In the genomic region with DNA sequence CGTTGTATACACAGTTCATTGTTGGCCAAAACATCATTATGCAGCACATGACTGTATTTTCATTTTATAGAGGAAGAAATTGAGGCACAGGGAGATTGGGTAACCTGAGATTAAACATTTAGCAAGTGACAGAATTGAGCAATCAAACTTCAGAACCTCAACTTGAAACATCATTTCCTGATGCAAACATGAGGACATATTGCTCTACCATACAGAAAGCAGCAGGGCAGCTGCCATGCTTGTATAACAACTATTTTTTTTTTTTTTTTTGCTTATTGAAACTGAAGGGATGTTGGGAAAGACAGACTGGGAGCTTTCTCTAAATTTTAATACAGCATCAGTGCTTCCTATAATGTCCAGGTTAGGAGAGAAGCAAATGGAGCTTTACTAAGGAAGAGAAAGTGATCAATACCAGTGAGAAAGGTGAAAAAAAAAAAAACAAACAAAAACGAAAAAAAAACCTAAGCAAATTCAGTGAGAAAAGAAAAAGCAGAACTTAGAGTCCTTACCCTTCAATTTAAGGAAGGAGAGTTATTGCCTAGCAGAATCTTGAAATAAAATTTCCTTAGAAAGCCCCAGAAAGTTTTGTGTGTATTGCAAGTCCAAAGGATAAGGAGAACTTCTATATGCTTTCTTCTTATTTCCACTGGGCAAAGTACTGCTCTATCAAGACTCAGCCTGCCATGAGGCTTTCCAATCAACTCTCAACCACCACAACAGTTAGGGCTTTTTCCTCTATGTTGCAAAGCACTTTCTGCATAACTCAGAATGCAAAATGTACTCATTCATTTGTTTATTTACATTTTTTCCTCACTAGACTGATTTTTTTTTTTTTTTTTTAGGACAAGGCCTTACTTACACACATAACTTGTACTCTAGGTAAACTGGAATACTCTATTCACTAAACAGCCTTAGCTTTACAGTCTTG, we compare ENCODE assay signal across 15 cellular contexts. TPM values are rescaled to one million over a fixed set of nuclear protein-coding genes. Genes with fewer than 3 reads are reported as not detected.
DNase-seq lines count a peak whose midpoint lies in the region; ATAC-seq and TF ChIP-seq lines count a peak whose summit lies in the region.
"Had no signal": no experiment of that assay in that cellular context is flagged by ENCODE, and none has a peak within 500 bp of the region (broad histone marks: within the 10 kb centered on the region; RNA-seq: fewer than 3 reads in every experiment).

No MANE protein-coding gene starts in this region.

- H3K27me3 Mint-ChIP-seq in H9 (ENCODE audit: low read depth), result no peaks in the 10 kb centered on the region
- H3K27me3 Mint-ChIP-seq in T-helper 17 cell, result no peaks in the 10 kb centered on the region
- no peaks in the 10 kb centered on the region for H3K27me3 Mint-ChIP-seq in naive B cell

- no CpG with 5 or more reads among the region's 2 CpGs for WGBS in H9 (ENCODE audit: extremely low coverage, insufficient read length, low lambda C conversion rate)

- H4K20me1 ChIP-seq in DOHH2 (ENCODE audit: control insufficient read depth, insufficient read depth, low read depth, low read length) (peaks cover 5% of the 10 kb centered on the region; the same call in 1 of the 2 replicates), H9 (ENCODE audit: control insufficient read depth, insufficient read depth, insufficient read length) (no peaks in the 10 kb centered on the region)

- no peak overlapping the region for H3K4me3 Mint-ChIP-seq in H9
- peak overlapping the region; percentile 46 for H3K4me3 Mint-ChIP-seq in T-helper 17 cell
- peak overlapping the region in 7 of 8 donors; percentile 5 to 80 (median 42) for H3K4me3 Mint-ChIP-seq in naive B cell
- H3K4me3 Mint-ChIP-seq: GM23338, neural crest cell had no signal

- H3K9me3 Mint-ChIP-seq in H9 (peaks cover 4 to 6% of the 10 kb centered on the region in 2 experiments; a peak in 3 of 5 replicates), naive B cell (peaks cover 0 to 30% (median 15%) of the 10 kb centered on the region in 7 donors)

- no peaks in the 10 kb centered on the region for H3K23me2 ChIP-seq in H9 (ENCODE audit: insufficient read length, low read depth, low read length, poor library complexity, severe bottlenecking)

- H2BK5ac ChIP-seq in H9 (ENCODE audit: insufficient read length, low read length), result no peak overlapping the region

- H3K4me2 ChIP-seq in DOHH2 (ENCODE audit: low read length) (peak overlapping the region; percentile 9; the same call in 1 of the 2 replicates), H9 (ENCODE audit: insufficient read depth, insufficient read length, low read length) (no peak overlapping the region)
- H3K4me2 ChIP-seq: GM23338, smooth muscle cell had no signal

- no peak overlapping the region for H3K23ac ChIP-seq in H9 (ENCODE audit: insufficient read length, low read depth, low read length)

- H3K4me3 ChIP-seq in DOHH2 (ENCODE audit: low read length), result no peak overlapping the region
- H3K4me3 ChIP-seq: GM23338, SJCRH30, smooth muscle cell had no signal

- H3K9me3 ChIP-seq in DOHH2 (ENCODE audit: control insufficient read depth, insufficient read depth, low read length), result no peaks in the 10 kb centered on the region
- H3K9me3 ChIP-seq in H9 (ENCODE audit: control insufficient read depth, low read depth, low read length), result no peaks in the 10 kb centered on the region
- no peaks in the 10 kb centered on the region for H3K9me3 ChIP-seq in T-helper 17 cell (ENCODE audit: control insufficient read depth, low read length, poor library complexity, severe bottlenecking)
- H3K9me3 ChIP-seq: SJCRH30 had no signal

- peaks cover 4% of the 10 kb centered on the region for H3K36me3 ChIP-seq in DOHH2 (ENCODE audit: control insufficient read depth, low read length)
- H3K36me3 ChIP-seq: brain microvascular endothelial cell, SJCRH30 had no signal

- no peak overlapping the region for H4K5ac ChIP-seq in H9 (ENCODE audit: insufficient read length, low read depth, low read length)

- H2BK20ac ChIP-seq in H9 (ENCODE audit: low read depth, low read length, poor library complexity, severe bottlenecking), result no peak overlapping the region

- no peak overlapping the region for H2BK12ac ChIP-seq in H9 (ENCODE audit: insufficient read length, low read depth, low read length)

- TF ChIP-seq CTCF in DOHH2 (IDR thresholded peaks at IDR 0.05; ENCODE audit: low read depth, low read length, poor library complexity, severe bottlenecking) (no peak), H9 (conservative IDR thresholded peaks at IDR 0.05) (no peak)

- no peak overlapping the region for H2AFZ ChIP-seq in H9 (ENCODE audit: low read length)
- H2AFZ ChIP-seq: GM23338 had no signal

- no peak overlapping the region for H2BK15ac ChIP-seq in H9 (ENCODE audit: low read depth, low read length)

- no peak overlapping the region for H4K91ac ChIP-seq in H9 (ENCODE audit: insufficient read length, low read depth, low read length)

- no peaks in the 10 kb centered on the region; the same call in 1 of the 2 replicates for H3F3A ChIP-seq in DOHH2 (ENCODE audit: control insufficient read depth, insufficient read depth)

- H3K4ac ChIP-seq in H9 (ENCODE audit: low read depth, low read length), result no peak overlapping the region

- no peak overlapping the region for H3K14ac ChIP-seq in H9 (ENCODE audit: insufficient read depth, low read length)

- H3T11ph ChIP-seq in H9 (ENCODE audit: low read length), result no peak overlapping the region

- no peaks in the 10 kb centered on the region for H3K27me3 ChIP-seq in DOHH2 (ENCODE audit: control insufficient read depth, low read length)
- no peaks in the 10 kb centered on the region for H3K27me3 ChIP-seq in H9 (ENCODE audit: insufficient read depth, low read length)
- H3K27me3 ChIP-seq: brain microvascular endothelial cell, SJCRH30 had no signal

- H3K9ac ChIP-seq in H9 (ENCODE audit: extremely low read depth, insufficient read length, low read length), result no peak overlapping the region

- no peak overlapping the region for H3K56ac ChIP-seq in H9 (ENCODE audit: insufficient read length, low read depth, low read length)

- ATAC-seq in T-helper 17 cell, result peak; percentile 12
- peak; percentile 56 to 61 for ATAC-seq in naive B cell (ENCODE audit: low read depth in 2 of 2)
- no peak for ATAC-seq in GM18907 (IDR thresholded peaks at IDR 0.05; ENCODE audit: unreplicated experiment)
- ATAC-seq: GM23338 had no signal

- no peak overlapping the region for H4K8ac ChIP-seq in H9 (replicated peaks; ENCODE audit: insufficient read length, low read depth, low read length)

- peaks cover 4% of the 10 kb centered on the region for H3K79me1 ChIP-seq in H9 (ENCODE audit: insufficient read depth, low read depth, low read length, poor library complexity, severe bottlenecking)

- peaks cover 65% of the 10 kb centered on the region for H3K79me2 ChIP-seq in DOHH2 (ENCODE audit: control insufficient read depth, low read length)
- no peaks in the 10 kb centered on the region; the same call in 1 of the 2 replicates for H3K79me2 ChIP-seq in H9 (ENCODE audit: insufficient read depth, low read length)

- H3K27ac Mint-ChIP-seq in H9 (peak overlapping the region in 2 of 3 experiments; percentile 47 to 64; a peak in 2 of 7 replicates), T-helper 17 cell (peak overlapping the region; percentile 5), naive B cell (peak overlapping the region in 5 of 6 donors; percentile 25 to 54 (median 43))

- H3K36me3 Mint-ChIP-seq in H9 (ENCODE audit: insufficient read depth in 1 of 3, low read depth in 3 of 3) (peaks cover 7 to 50% (median 32%) of the 10 kb centered on the region in 3 experiments), T-helper 17 cell (ENCODE audit: low read depth) (peaks cover 9% of the 10 kb centered on the region), naive B cell (peaks cover 22 to 36% of the 10 kb centered on the region in 2 donors)

- DNase-seq in H9, result no peak
- no peak for DNase-seq in T-helper 17 cell
- no peak for DNase-seq in naive B cell
- no peak for DNase-seq in NCI-H146 treated with DMSO at 0.1 percent for 48 hours (lab: John Stamatoyannopoulos, UW; ENCODE audit: unreplicated experiment)
- DNase-seq in NCI-H1105 treated with DMSO at 0.1 percent for 48 hours (lab: John Stamatoyannopoulos, UW), result no peak
- no peak for DNase-seq in NCI-H146 (lab: John Stamatoyannopoulos, UW)
- DNase-seq: brain microvascular endothelial cell, DND-41, NCI-H226, SJCRH30 had no signal

- H3K18ac ChIP-seq in H9 (ENCODE audit: insufficient read length, low read depth, low read length), result no peak overlapping the region

- H3K27ac ChIP-seq in DOHH2 (ENCODE audit: low read depth, low read length) (no peak overlapping the region), H9 (ENCODE audit: insufficient read length, low read depth, low read length) (no peak overlapping the region)
- H3K27ac ChIP-seq: brain microvascular endothelial cell, SJCRH30 had no signal

- H3K9me2 ChIP-seq in DOHH2 (replicated peaks; ENCODE audit: control insufficient read depth, low read length), result no peaks in the 10 kb centered on the region

- peaks cover 21 to 34% of the 10 kb centered on the region in 2 experiments for H3K4me1 Mint-ChIP-seq in H9
- H3K4me1 Mint-ChIP-seq in T-helper 17 cell, result peaks cover 24% of the 10 kb centered on the region
- peaks cover 34 to 57% (median 41%) of the 10 kb centered on the region in 3 donors for H3K4me1 Mint-ChIP-seq in naive B cell

- peaks cover 13% of the 10 kb centered on the region for H3K4me1 ChIP-seq in DOHH2 (ENCODE audit: control insufficient read depth, low read length)
- peaks cover 5% of the 10 kb centered on the region; the same call in 1 of the 2 replicates for H3K4me1 ChIP-seq in H9 (ENCODE audit: insufficient read depth, low read length)
- H3K4me1 ChIP-seq: SJCRH30 had no signal

- no peak overlapping the region for H2AK5ac ChIP-seq in H9 (ENCODE audit: insufficient read length, low read length)

- no peak overlapping the region for H2BK120ac ChIP-seq in H9 (ENCODE audit: low read depth, low read length, poor library complexity, severe bottlenecking)

RNA-seq across cellular contexts. Expression of gene BTG1, which starts 21.6 kb away (rescaled TPM):
- 32.0 and 32.7 TPM in 2 replicates for total RNA-seq in H9 (2021)
- total RNA-seq in T-helper 17 cell, result 1,000 to 10,000 TPM; 1,109 to 1,137 TPM
- polyA plus RNA-seq in naive B cell (ENCODE audit: low read depth in 6 of 6), result 1,000 to 10,000 TPM in 3 of 6 donors, 100 to 1,000 TPM in 3; 644 to 1,809 (median 1,004) TPM

Comparison
In these comparisons a context has a peak if more than half of its experiments do, and no peak if none do; other contexts are left out.
1. H3K27ac Mint-ChIP-seq: peak in every context shown above with its lines; median percentile 56 in H9; 43 in naive B cell; 5 in T-helper 17 cell.
2. H3K4me3 Mint-ChIP-seq: peak in T-helper 17 cell (single experiment) and naive B cell (7 of 8); none in H9 (0 of 2).
3. RNA of gene BTG1, which starts 21.6 kb away (total RNA-seq): 1,109 to 1,137 TPM in T-helper 17 cell; 32.0 to 32.7 TPM in H9; every median in the first group is over 10 times any median in the second.